In genomic region chr19:14577885-14578427, GRCh38 we compare ENCODE assay signal across 1 cellular context.
TF ChIP-seq lines count a peak whose summit lies in the region.

No MANE protein-coding gene starts in this region.

TF ChIP-seq in GM12878, 131 proteins besides CTCF, POLR2A, EP300 and RAD21 (continued from another document):
- peak; percentile 81; the same call in 1 of the 2 replicates for TF ChIP-seq SMARCA5 (IDR thresholded peaks at IDR 0.05)
- peak; percentile 54 for TF ChIP-seq RUNX3 (IDR thresholded peaks at IDR 0.05; ENCODE audit: low read length)
- 0 out of 2 replicates have a peak, but pooled peaks have one; percentile 15 for TF ChIP-seq DPF2 (IDR thresholded peaks at IDR 0.05)
- TF ChIP-seq IKZF2 (IDR thresholded peaks at IDR 0.05) = peak; percentile 66 to 67; a peak in 3 of 4 replicates
- peak; percentile 13 for TF ChIP-seq MEF2B (IDR thresholded peaks at IDR 0.05; ENCODE audit: partially characterized antibody, poor library complexity, severe bottlenecking)
- TF ChIP-seq STAT3 (IDR thresholded peaks at IDR 0.05; ENCODE audit: low read depth, low read length) = no peak
- TF ChIP-seq HDAC2 (IDR thresholded peaks at IDR 0.05) = no peak
- TF ChIP-seq TCF7 (IDR thresholded peaks at IDR 0.05; ENCODE audit: borderline replicate concordance) = no peak
- no peak for TF ChIP-seq REST (IDR thresholded peaks at IDR 0.05; ENCODE audit: low read depth, low read length)
- TF ChIP-seq NFIC (IDR thresholded peaks at IDR 0.05; ENCODE audit: low read depth, low read length) = 0 out of 2 replicates have a peak, but pooled peaks have one; percentile 25
- no peak for TF ChIP-seq CREB1 (IDR thresholded peaks at IDR 0.05; ENCODE audit: low read depth)
- peak; percentile 15; the same call in 1 of the 2 replicates for TF ChIP-seq SPI1 (IDR thresholded peaks at IDR 0.05; ENCODE audit: borderline replicate concordance, insufficient read depth, low read depth, low read length)
- TF ChIP-seq BACH1 (IDR thresholded peaks at IDR 0.05; ENCODE audit: borderline replicate concordance) = no peak
- TF ChIP-seq CREM (IDR thresholded peaks at IDR 0.05; ENCODE audit: low read depth) = 0 out of 2 replicates have a peak, but pooled peaks have one; percentile 6
- no peak for TF ChIP-seq SRF (IDR thresholded peaks at IDR 0.05; ENCODE audit: low read depth in 2 of 2, low read length in 2 of 2)
- peak; percentile 77 for TF ChIP-seq SKIL (IDR thresholded peaks at IDR 0.05; ENCODE audit: low read depth, poor library complexity, severe bottlenecking)
- TF ChIP-seq ELK1 (IDR thresholded peaks at IDR 0.05; ENCODE audit: low read depth, low read length) = no peak
- TF ChIP-seq CHD4 (IDR thresholded peaks at IDR 0.05) = no peak
- 0 out of 2 replicates have a peak, but pooled peaks have one; percentile 37 for TF ChIP-seq RB1 (IDR thresholded peaks at IDR 0.05; ENCODE audit: borderline replicate concordance)
- TF ChIP-seq CHD2 (IDR thresholded peaks at IDR 0.05; ENCODE audit: borderline replicate concordance, low read depth, low read length) = no peak
- TF ChIP-seq RBBP5 (conservative IDR thresholded peaks at IDR 0.05) = no peak
- peak; percentile 58; the same call in 1 of the 2 replicates for TF ChIP-seq TARDBP (IDR thresholded peaks at IDR 0.05; ENCODE audit: borderline replicate concordance)
- TF ChIP-seq ZNF207 (IDR thresholded peaks at IDR 0.05; ENCODE audit: borderline replicate concordance) = no peak
- TF ChIP-seq TBL1XR1 (IDR thresholded peaks at IDR 0.05; ENCODE audit: low read depth, low read length) = no peak
- TF ChIP-seq, protein P1, sequence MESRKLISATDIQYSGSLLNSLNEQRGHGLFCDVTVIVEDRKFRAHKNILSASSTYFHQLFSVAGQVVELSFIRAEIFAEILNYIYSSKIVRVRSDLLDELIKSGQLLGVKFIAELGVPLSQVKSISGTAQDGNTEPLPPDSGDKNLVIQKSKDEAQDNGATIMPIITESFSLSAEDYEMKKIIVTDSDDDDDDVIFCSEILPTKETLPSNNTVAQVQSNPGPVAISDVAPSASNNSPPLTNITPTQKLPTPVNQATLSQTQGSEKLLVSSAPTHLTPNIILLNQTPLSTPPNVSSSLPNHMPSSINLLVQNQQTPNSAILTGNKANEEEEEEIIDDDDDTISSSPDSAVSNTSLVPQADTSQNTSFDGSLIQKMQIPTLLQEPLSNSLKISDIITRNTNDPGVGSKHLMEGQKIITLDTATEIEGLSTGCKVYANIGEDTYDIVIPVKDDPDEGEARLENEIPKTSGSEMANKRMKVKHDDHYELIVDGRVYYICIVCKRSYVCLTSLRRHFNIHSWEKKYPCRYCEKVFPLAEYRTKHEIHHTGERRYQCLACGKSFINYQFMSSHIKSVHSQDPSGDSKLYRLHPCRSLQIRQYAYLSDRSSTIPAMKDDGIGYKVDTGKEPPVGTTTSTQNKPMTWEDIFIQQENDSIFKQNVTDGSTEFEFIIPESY (IDR thresholded peaks at IDR 0.05) = no peak
- TF ChIP-seq FOXK2 (IDR thresholded peaks at IDR 0.05) = no peak
- no peak for TF ChIP-seq SREBF2 (IDR thresholded peaks at IDR 0.05; ENCODE audit: low read length)
- TF ChIP-seq EZH2 (IDR thresholded peaks at IDR 0.05; ENCODE audit: borderline replicate concordance, control insufficient read depth, low read depth, low read length) = no peak
- 0 out of 2 replicates have a peak, but pooled peaks have one; percentile 6 for TF ChIP-seq YY1 (IDR thresholded peaks at IDR 0.05; ENCODE audit: low read depth, low read length)
- TF ChIP-seq USF2 (IDR thresholded peaks at IDR 0.05; ENCODE audit: borderline replicate concordance, low read depth, low read length) = peak; percentile 14; the same call in 1 of the 2 replicates
